In the genomic region with DNA sequence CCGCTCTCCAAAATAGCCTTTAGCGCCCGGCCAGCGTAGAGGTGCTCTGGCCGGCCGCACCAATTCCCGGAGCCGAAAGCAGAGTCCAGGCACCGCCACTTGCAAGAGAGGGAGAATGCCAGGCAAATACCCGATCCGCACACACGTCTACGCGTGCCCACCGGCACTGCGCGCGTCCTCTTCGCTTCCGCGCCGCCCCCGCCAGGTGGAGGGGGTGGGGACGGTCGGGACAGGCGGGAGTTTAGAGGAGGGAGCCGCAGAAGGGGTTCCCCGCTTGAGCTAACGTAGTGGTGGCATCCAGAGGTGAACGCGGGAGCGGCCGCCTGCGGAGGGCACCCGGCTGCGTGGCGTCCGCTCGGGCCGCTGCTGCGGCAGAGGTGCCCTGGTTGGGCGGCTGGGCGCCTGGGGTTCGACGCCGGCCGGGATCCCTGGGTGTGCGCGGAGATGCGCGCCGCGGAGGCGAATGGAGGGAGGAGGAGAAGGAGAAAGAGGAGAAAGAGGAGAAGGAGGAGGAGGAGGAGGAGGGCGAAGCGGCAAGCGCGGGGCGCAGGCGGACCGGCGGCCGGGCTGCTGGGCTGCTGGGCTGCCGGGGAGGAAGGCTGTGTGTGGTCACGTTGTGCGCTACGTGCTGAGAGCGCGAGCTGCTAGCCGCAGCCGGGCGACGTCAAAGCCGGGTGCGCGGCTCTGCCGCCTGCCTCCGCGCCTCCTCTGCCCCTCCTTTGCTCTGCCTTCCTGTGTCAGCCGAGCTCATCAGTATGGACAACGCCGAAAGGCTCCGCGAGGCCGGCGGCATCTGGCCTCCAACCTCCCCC, we compare ENCODE assay signal across 10 cellular contexts. TPM values are rescaled to one million over a fixed set of nuclear protein-coding genes. Genes with fewer than 3 reads are reported as not detected.
DNase-seq lines count a peak whose midpoint lies in the region; ATAC-seq and TF ChIP-seq lines count a peak whose summit lies in the region.
"Had no signal": no experiment of that assay in that cellular context is flagged by ENCODE, and none has a peak within 500 bp of the region (broad histone marks: within the 10 kb centered on the region; RNA-seq: fewer than 3 reads in every experiment).

A gene (minus strand): TSS at position 117 of the 812 bp plus-strand sequence.

- peak within 1 kb of the TSS; percentile 36 for H3K27ac ChIP-seq in WERI-Rb-1
- no peak within 1 kb of the TSS for H3K27ac ChIP-seq in subcutaneous abdominal adipose tissue (ENCODE audit: low read depth, low read length)
- H3K27ac ChIP-seq: ovary had no signal

- no peaks in the 10 kb centered on the region for H3K9me3 ChIP-seq in WERI-Rb-1 (ENCODE audit: severe bottlenecking)
- no peaks in the 10 kb centered on the region for H3K9me3 ChIP-seq in subcutaneous abdominal adipose tissue (ENCODE audit: control insufficient read depth in 5 of 5, low read length in 5 of 5)
- H3K9me3 ChIP-seq in T-helper 17 cell (ENCODE audit: control insufficient read depth, low read length, poor library complexity, severe bottlenecking) = peaks cover 2% of the 10 kb centered on the region
- H3K9me3 ChIP-seq: ovary had no signal

- H3K36me3 Mint-ChIP-seq in T-helper 17 cell (ENCODE audit: low read depth) = no peaks in the 10 kb centered on the region

- H3K27me3 Mint-ChIP-seq in T-helper 17 cell = peaks cover 38% of the 10 kb centered on the region

- no peak for TF ChIP-seq CTCF in WERI-Rb-1 (IDR thresholded peaks at IDR 0.05; ENCODE audit: low read depth, low read length)

- ATAC-seq in T-helper 17 cell = no peak

- H3K27me3 ChIP-seq in WERI-Rb-1 (ENCODE audit: insufficient read depth, low read depth, severe bottlenecking) (no peaks in the 10 kb centered on the region), subcutaneous abdominal adipose tissue (ENCODE audit: control insufficient read depth in 5 of 5, insufficient read depth in 4 of 5, low read length in 5 of 5) (peaks cover 24 to 42% (median 35%) of the 10 kb centered on the region in 5 donors)
- H3K27me3 ChIP-seq: ovary had no signal

- H3K4me3 Mint-ChIP-seq in T-helper 17 cell = no peak within 1 kb of the TSS
- H3K4me3 Mint-ChIP-seq: activated B cell treated with CpG ODN at 0.5 μM for 24 hours had no signal

- H3K4me1 ChIP-seq in subcutaneous abdominal adipose tissue (ENCODE audit: control insufficient read depth in 5 of 5, insufficient read depth in 5 of 5, low read length in 5 of 5) = peaks cover 2 to 26% (median 19%) of the 10 kb centered on the region in 5 donors

- no peak within 1 kb of the TSS for H3K9ac ChIP-seq in subcutaneous abdominal adipose tissue (ENCODE audit: low read length in 5 of 5)

- no peaks in the 10 kb centered on the region for H3K36me3 ChIP-seq in WERI-Rb-1
- no peaks in the 10 kb centered on the region for H3K36me3 ChIP-seq in subcutaneous abdominal adipose tissue (ENCODE audit: control insufficient read depth in 5 of 5, insufficient read depth in 5 of 5, low read length in 5 of 5)
- H3K36me3 ChIP-seq: ovary had no signal

- no peaks in the 10 kb centered on the region for H3K4me1 Mint-ChIP-seq in T-helper 17 cell

- no peak within 1 kb of the TSS for H3K27ac Mint-ChIP-seq in T-helper 17 cell
- H3K27ac Mint-ChIP-seq: activated B cell treated with CpG ODN at 0.5 μM for 24 hours had no signal

- DNase-seq in stimulated activated CD4-positive, alpha-beta T cell treated with anti-CD3 and anti-CD28 coated beads, Interleukin-15, amount 100 ng/mL, for 24 hours = peak; percentile 6
- DNase-seq in stimulated activated CD4-positive, alpha-beta T cell treated with anti-CD3 and anti-CD28 coated beads, Interleukin-2, amount 100 ng/mL, for 24 hours = no peak
- DNase-seq in WERI-Rb-1 (peak; percentile 70), iPS-NIHi7 (ENCODE audit: extremely low spot score) (peak; percentile 12), T-helper 17 cell (no peak)
- no peak for DNase-seq in activated naive CD4-positive, alpha-beta T cell treated with Interleukin-2 at 50 U/mL for 16 hours
- no peak for DNase-seq in activated CD4-positive, CD25-positive, alpha-beta regulatory T cell treated with anti-CD3 and anti-CD28 coated beads, Interleukin-2, amount 50 U/mL, for 72 hours
- DNase-seq: activated B cell treated with CpG ODN at 0.5 μM for 24 hours had no signal

- H3K4me3 ChIP-seq in WERI-Rb-1 (ENCODE audit: low read depth, low read length) (peak within 1 kb of the TSS; percentile 58), subcutaneous abdominal adipose tissue (ENCODE audit: low read depth in 1 of 5, low read length in 5 of 5) (peak within 1 kb of the TSS in 4 of 5 donors; percentile 53 to 63 (median 56))
- H3K4me3 ChIP-seq: ovary had no signal

RNA-seq across cellular contexts. Expression of the gene that starts here (rescaled TPM):
- total RNA-seq in T-helper 17 cell = not detected
- total RNA-seq: activated B cell treated with CpG ODN at 0.5 μM for 24 hours had no signal

Comparison
In these comparisons a context has a peak if more than half of its experiments do, and no peak if none do; other contexts are left out.
1. DNase-seq: peak in stimulated activated CD4-positive, alpha-beta T cell treated with anti-CD3 and anti-CD28 coated beads, Interleukin-15, amount 100 ng/mL, for 24 hours (single experiment), WERI-Rb-1 (single experiment) and iPS-NIHi7 (single experiment); none in stimulated activated CD4-positive, alpha-beta T cell treated with anti-CD3 and anti-CD28 coated beads, Interleukin-2, amount 100 ng/mL, for 24 hours (0 of 2), activated naive CD4-positive, alpha-beta T cell treated with Interleukin-2 at 50 U/mL for 16 hours (single experiment), T-helper 17 cell (0 of 3) and activated CD4-positive, CD25-positive, alpha-beta regulatory T cell treated with anti-CD3 and anti-CD28 coated beads, Interleukin-2, amount 50 U/mL, for 72 hours (single experiment).